Comparison of ENCODE assay signal across 16 cellular contexts in genomic region chr5:108420755-108421154, GRCh38. TPM values are rescaled to one million over a fixed set of nuclear protein-coding genes. Genes with fewer than 3 reads are reported as not detected.
A peak's percentile ranks its signal among the peaks of the same experiment; 100 is the strongest.
DNase-seq lines count a peak whose midpoint lies in the region; ATAC-seq and TF ChIP-seq lines count a peak whose summit lies in the region.
"Had no signal": no experiment of that assay in that cellular context is flagged by ENCODE, and none has a peak within 500 bp of the region (broad histone marks: within the 10 kb centered on the region; RNA-seq: fewer than 3 reads in every experiment).

No MANE protein-coding gene starts in this region.

- H3K9me3 ChIP-seq in SK-N-SH (no peaks in the 10 kb centered on the region), hepatocyte (ENCODE audit: low read depth) (no peaks in the 10 kb centered on the region), osteoblast (ENCODE audit: low read depth, low read length) (no peaks in the 10 kb centered on the region), breast epithelium (no peaks in the 10 kb centered on the region)

- H3K36me3 ChIP-seq in SK-N-SH (replicated peaks in 1 of 2; ENCODE audit: control insufficient read depth in 1 of 2, insufficient read depth in 2 of 2, low read length in 1 of 2), result no peaks in the 10 kb centered on the region
- no peaks in the 10 kb centered on the region for H3K36me3 ChIP-seq in hepatocyte (replicated peaks; ENCODE audit: insufficient read depth, low read depth)
- no peaks in the 10 kb centered on the region for H3K36me3 ChIP-seq in osteoblast (ENCODE audit: insufficient read depth, low read length)
- no peaks in the 10 kb centered on the region for H3K36me3 ChIP-seq in breast epithelium
- H3K36me3 ChIP-seq: BLaER1 treated with 17β-estradiol and CSF1 and Interleukin-3, amounts not matched to agents 10 nM and 100 nM had no signal

- DNase-seq in SK-N-SH (no peak), hepatocyte (ENCODE audit: low spot score) (no peak), osteoblast (ENCODE audit: insufficient read length, low spot score, missing footprints) (no peak), breast epithelium (ENCODE audit: low spot score in 2 of 2) (no peak), HuH-7 (ENCODE audit: low spot score) (no peak), G401 (ENCODE audit: low spot score) (no peak)
- DNase-seq in activated CD8-positive, alpha-beta memory T cell treated with anti-CD3 and anti-CD28 coated beads, Interleukin-2, amount 50 U/mL, for 4 hours, result no peak
- DNase-seq: Calu3; CD4-positive, CD25-positive, alpha-beta regulatory T cell; DMS 273 treated with DMSO at 0.1 percent for 48 hours; GM23248; H7 had no signal

- H3K4me1 ChIP-seq in SK-N-SH (ENCODE audit: control insufficient read depth in 1 of 2, insufficient read depth in 2 of 2, low read depth in 1 of 2, low read length in 1 of 2), result no peaks in the 10 kb centered on the region
- no peaks in the 10 kb centered on the region for H3K4me1 ChIP-seq in hepatocyte (ENCODE audit: insufficient read depth)
- H3K4me1 ChIP-seq in osteoblast (ENCODE audit: insufficient read depth, low read length), result no peaks in the 10 kb centered on the region
- H3K4me1 ChIP-seq in breast epithelium, result no peaks in the 10 kb centered on the region
- H3K4me1 ChIP-seq: BLaER1 treated with 17β-estradiol and CSF1 and Interleukin-3, amounts not matched to agents 10 nM and 100 nM had no signal

- H3K4me2 ChIP-seq in SK-N-SH (no peak overlapping the region), hepatocyte (no peak overlapping the region), osteoblast (ENCODE audit: insufficient read depth, low read length) (no peak overlapping the region)
- H3K4me2 ChIP-seq: BLaER1 treated with 17β-estradiol and CSF1 and Interleukin-3, amounts not matched to agents 10 nM and 100 nM had no signal

- POLR2A ChIA-PET in SK-N-SH (lab: Yijun Ruan, JAX), result no interaction called here

- TF ChIP-seq RAD21 in SK-N-SH (IDR thresholded peaks at IDR 0.05; ENCODE audit: low read length), result no peak

- TF ChIP-seq CTCF in SK-N-SH (IDR thresholded peaks at IDR 0.05), result no peak
- no peak for TF ChIP-seq CTCF in hepatocyte (IDR thresholded peaks at IDR 0.05; ENCODE audit: poor library complexity)
- TF ChIP-seq CTCF in osteoblast (IDR thresholded peaks at IDR 0.05; ENCODE audit: extremely low read depth, low read depth, low read length), result no peak
- no peak for TF ChIP-seq CTCF in breast epithelium (IDR thresholded peaks at IDR 0.05)

- TF ChIP-seq EP300 in SK-N-SH (IDR thresholded peaks at IDR 0.05; ENCODE audit: borderline replicate concordance in 1 of 2, low read depth in 1 of 2, low read length in 1 of 2), result no peak

- H3K9me2 ChIP-seq in SK-N-SH, result no peaks in the 10 kb centered on the region
- H3K9me2 ChIP-seq in hepatocyte (replicated peaks; ENCODE audit: insufficient read depth), result no peaks in the 10 kb centered on the region

- intact Hi-C loops in breast epithelium (cut with DNase I; ENCODE audit: low total_unique reads), result no loop called here

- WGBS in SK-N-SH (ENCODE audit: low lambda C conversion rate), result 90% methylated on average over 1 of the region's 1 CpG
- 83% methylated on average over 1 of the region's 1 CpG for WGBS in hepatocyte (ENCODE audit: low lambda C conversion rate, missing lambda C conversion rate)

- TF ChIP-seq POLR2A in breast epithelium (IDR thresholded peaks at IDR 0.05), result no peak

- no peak overlapping the region for H3K9ac ChIP-seq in SK-N-SH
- H3K9ac ChIP-seq: BLaER1 treated with 17β-estradiol and CSF1 and Interleukin-3, amounts not matched to agents 10 nM and 100 nM; GM23248 had no signal

- CTCF ChIA-PET in SK-N-SH (lab: Yijun Ruan, JAX), result no interaction called here

- no peaks in the 10 kb centered on the region for H3F3A ChIP-seq in SK-N-SH (replicated peaks; ENCODE audit: insufficient read depth)

- no peaks in the 10 kb centered on the region for H3K79me2 ChIP-seq in SK-N-SH (ENCODE audit: insufficient read depth)
- H3K79me2 ChIP-seq in hepatocyte, result no peaks in the 10 kb centered on the region
- H3K79me2 ChIP-seq in osteoblast (ENCODE audit: insufficient read depth, low read length), result no peaks in the 10 kb centered on the region

- no peaks in the 10 kb centered on the region for H3K27me3 ChIP-seq in SK-N-SH (ENCODE audit: insufficient read depth)
- H3K27me3 ChIP-seq in hepatocyte, result no peaks in the 10 kb centered on the region
- no peaks in the 10 kb centered on the region for H3K27me3 ChIP-seq in osteoblast (ENCODE audit: insufficient read depth, low read length)
- H3K27me3 ChIP-seq in breast epithelium, result no peaks in the 10 kb centered on the region
- H3K27me3 ChIP-seq: BLaER1 treated with 17β-estradiol and CSF1 and Interleukin-3, amounts not matched to agents 10 nM and 100 nM had no signal

- no peak for ATAC-seq in SK-N-SH treated with all-trans-retinoic acid at 6 μM for 48 hours
- ATAC-seq: GM12878 had no signal

- in situ Hi-C loops in G401 (cut with HindIII; ENCODE audit: low sequenced_read_pairs), result no loop called here

- H2AFZ ChIP-seq in SK-N-SH (ENCODE audit: low read depth), result peak overlapping the region; percentile 46; the same call in 1 of the 2 replicates
- H2AFZ ChIP-seq in hepatocyte, result peak overlapping the region; percentile 35
- peak overlapping the region; percentile 41 for H2AFZ ChIP-seq in osteoblast (ENCODE audit: low read length)
- H2AFZ ChIP-seq: GM23248 had no signal

- H3K4me3 ChIP-seq in SK-N-SH (ENCODE audit: low read depth in 2 of 2, low read length in 1 of 2) (no peak overlapping the region), hepatocyte (no peak overlapping the region), osteoblast (ENCODE audit: insufficient read depth, low read length) (no peak overlapping the region), breast epithelium (no peak overlapping the region)
- H3K4me3 ChIP-seq: BLaER1 treated with 17β-estradiol and CSF1 and Interleukin-3, amounts not matched to agents 10 nM and 100 nM; GM12878; GM23248 had no signal

- H4K20me1 ChIP-seq in SK-N-SH (ENCODE audit: insufficient read depth), result no peaks in the 10 kb centered on the region
- H4K20me1 ChIP-seq in hepatocyte (ENCODE audit: insufficient read depth, poor library complexity, severe bottlenecking), result no peaks in the 10 kb centered on the region
- no peaks in the 10 kb centered on the region for H4K20me1 ChIP-seq in osteoblast (ENCODE audit: insufficient read depth, low read length)
- H4K20me1 ChIP-seq: BLaER1 treated with 17β-estradiol and CSF1 and Interleukin-3, amounts not matched to agents 10 nM and 100 nM had no signal

- H3K27ac ChIP-seq in SK-N-SH (ENCODE audit: low read depth in 2 of 2, low read length in 1 of 2) (no peak overlapping the region), hepatocyte (no peak overlapping the region), osteoblast (ENCODE audit: low read depth, low read length) (no peak overlapping the region), breast epithelium (no peak overlapping the region)
- H3K27ac ChIP-seq: 22Rv1; BLaER1 treated with 17β-estradiol and CSF1 and Interleukin-3, amounts not matched to agents 10 nM and 100 nM; GM23248 had no signal

TF ChIP-seq in SK-N-SH, 30 proteins besides CTCF, POLR2A, EP300 and RAD21 (continues in another document):
- TF ChIP-seq NRF1 (IDR thresholded peaks at IDR 0.05; ENCODE audit: low read depth, low read length) (no peak), JUND (IDR thresholded peaks at IDR 0.05) (no peak), SIN3A (IDR thresholded peaks at IDR 0.05; ENCODE audit: borderline replicate concordance, low read depth, low read length) (no peak), NFIC (IDR thresholded peaks at IDR 0.05; ENCODE audit: borderline replicate concordance) (no peak), GABPA (IDR thresholded peaks at IDR 0.05; ENCODE audit: low read depth) (no peak), MEF2A (IDR thresholded peaks at IDR 0.05; ENCODE audit: borderline replicate concordance, low read depth) (no peak), TCF12 (IDR thresholded peaks at IDR 0.05) (no peak)
- TF ChIP-seq, protein P1, sequence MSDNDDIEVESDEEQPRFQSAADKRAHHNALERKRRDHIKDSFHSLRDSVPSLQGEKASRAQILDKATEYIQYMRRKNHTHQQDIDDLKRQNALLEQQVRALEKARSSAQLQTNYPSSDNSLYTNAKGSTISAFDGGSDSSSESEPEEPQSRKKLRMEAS (IDR thresholded peaks at IDR 0.05; ENCODE audit: low read depth), result no peak

TF ChIP-seq in SK-N-SH treated with all-trans-retinoic acid at 6 μM for 48 hours, 23 proteins besides CTCF, POLR2A, EP300 and RAD21:
- no peak for TF ChIP-seq ZNF8 (CRISPR knock-in tag; IDR thresholded peaks at IDR 0.05)
- TF ChIP-seq, protein P2, sequence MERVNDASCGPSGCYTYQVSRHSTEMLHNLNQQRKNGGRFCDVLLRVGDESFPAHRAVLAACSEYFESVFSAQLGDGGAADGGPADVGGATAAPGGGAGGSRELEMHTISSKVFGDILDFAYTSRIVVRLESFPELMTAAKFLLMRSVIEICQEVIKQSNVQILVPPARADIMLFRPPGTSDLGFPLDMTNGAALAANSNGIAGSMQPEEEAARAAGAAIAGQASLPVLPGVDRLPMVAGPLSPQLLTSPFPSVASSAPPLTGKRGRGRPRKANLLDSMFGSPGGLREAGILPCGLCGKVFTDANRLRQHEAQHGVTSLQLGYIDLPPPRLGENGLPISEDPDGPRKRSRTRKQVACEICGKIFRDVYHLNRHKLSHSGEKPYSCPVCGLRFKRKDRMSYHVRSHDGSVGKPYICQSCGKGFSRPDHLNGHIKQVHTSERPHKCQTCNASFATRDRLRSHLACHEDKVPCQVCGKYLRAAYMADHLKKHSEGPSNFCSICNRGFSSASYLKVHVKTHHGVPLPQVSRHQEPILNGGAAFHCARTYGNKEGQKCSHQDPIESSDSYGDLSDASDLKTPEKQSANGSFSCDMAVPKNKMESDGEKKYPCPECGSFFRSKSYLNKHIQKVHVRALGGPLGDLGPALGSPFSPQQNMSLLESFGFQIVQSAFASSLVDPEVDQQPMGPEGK (CRISPR knock-in tag; IDR thresholded peaks at IDR 0.05; ENCODE audit: borderline replicate concordance), result no peak
- TF ChIP-seq ZNF565 (CRISPR knock-in tag; conservative IDR thresholded peaks at IDR 0.05; ENCODE audit: low read depth), result no peak
- TF ChIP-seq ARNTL (CRISPR knock-in tag; IDR thresholded peaks at IDR 0.05; ENCODE audit: borderline replicate concordance, low read depth), result no peak

RNA-seq across cellular contexts. Expression of gene FBXL17, which starts 38.9 kb away (rescaled TPM):
- polyA plus RNA-seq in SK-N-SH (2012; rRNA removed) (4.4 and 5.6 TPM in 2 replicates), hepatocyte (10.9 and 12.5 TPM in 2 replicates)
- 8.2 and 8.7 TPM in 2 replicates for polyA plus RNA-seq in SK-N-SH (2012; cell fraction: cytosol; rRNA removed)
- 3.0 and 4.2 TPM in 2 replicates for polyA plus RNA-seq in SK-N-SH (2012; cell fraction: nucleus; rRNA removed)
- total RNA-seq in hepatocyte (18.2 and 22.6 TPM in 2 replicates), osteoblast (19.5 and 21.5 TPM in 2 replicates), breast epithelium (10 to 100 TPM; 22.6 to 31.3 (median 28.8) TPM)
- total RNA-seq in G401 (2014; rRNA removed; shearing (Covaris generic)), result 8.3 and 9.2 TPM in 2 replicates
